In genomic region chr5:15135661-15136060, GRCh38 we compare ENCODE assay signal across 26 cellular contexts.
"Had no signal": no experiment of that assay in that cellular context is flagged by ENCODE, and none has a peak within 500 bp of the region (broad histone marks: within the 10 kb centered on the region; RNA-seq: fewer than 3 reads in every experiment).

No MANE protein-coding gene starts in this region.

- DNase-seq: stimulated activated CD4-positive, alpha-beta T cell treated with anti-CD3 and anti-CD28 coated beads, Interleukin-2, amount 100 ng/mL, for 48 hours; stimulated activated CD4-positive, alpha-beta T cell treated with anti-CD3 and anti-CD28 coated beads, Interleukin-4, amount 100 ng/mL, for 1 hour; stimulated activated CD4-positive, alpha-beta T cell treated with anti-CD3 and anti-CD28 coated beads, Interleukin-4, amount 100 ng/mL, for 24 hours; stimulated activated CD4-positive, alpha-beta T cell treated with anti-CD3 and anti-CD28 coated beads, Interleukin-4, amount 100 ng/mL, for 4 hours; stimulated activated CD8-positive, alpha-beta memory T cell treated with anti-CD3 and anti-CD28 coated beads, Interleukin-4, amount 100 ng/mL, for 48 hours; stimulated activated naive B cell treated with anti-CD40 and anti-IgM and Interleukin-4, amounts not matched to agents 10 μg/mL and 1 μg/mL and 100 μg/mL, for 72 hours; stimulated activated naive CD4-positive, alpha-beta T cell; stimulated activated naive CD8-positive, alpha-beta T cell treated with anti-CD3 and anti-CD28 coated beads, Interleukin-15, amount 100 ng/mL, for 72 hours; stimulated activated naive CD8-positive, alpha-beta T cell treated with anti-CD3 and anti-CD28 coated beads, Interleukin-15, Interleukin-2, amounts not matched to agents 100 U/mL and 50 U/mL, for 24 hours; stomach; substantia nigra; testis; thyroid gland; tibial artery; transverse colon; trophoblast cell; upper lobe of right lung; uterus had no signal

- H3K36me3 ChIP-seq: stomach, suprapubic skin, thoracic aorta, thyroid gland, tibial artery, tibial nerve, transverse colon, upper lobe of left lung, upper lobe of right lung, uterus, vagina had no signal

- FAIRE-seq: urothelium cell line had no signal

- H3K9me3 ChIP-seq: stomach, suprapubic skin, testis, thoracic aorta, thyroid gland, tibial artery, transverse colon, upper lobe of left lung, upper lobe of right lung, uterus, vagina had no signal

- H3K27me3 ChIP-seq: stomach, suprapubic skin, testis, thyroid gland, tibial artery, tibial nerve, transverse colon, upper lobe of left lung, upper lobe of right lung, uterus, vagina had no signal

- H3K27ac ChIP-seq: stomach, suprapubic skin, testis, thoracic aorta, thyroid gland, tibial artery, tibial nerve, transverse colon, upper lobe of left lung, upper lobe of right lung, uterus, vagina had no signal

- H3K4me3 ChIP-seq: stomach, suprapubic skin, testis, thoracic aorta, thyroid gland, tibial artery, tibial nerve, transverse colon, upper lobe of left lung, upper lobe of right lung, uterus, vagina had no signal

- H3K4me1 ChIP-seq: stomach, suprapubic skin, testis, thyroid gland, tibial artery, transverse colon, upper lobe of left lung, upper lobe of right lung, uterus, vagina had no signal

- ATAC-seq: stimulated activated effector memory CD8-positive, alpha-beta T cell treated with anti-CD3 and anti-CD28 coated beads, Interleukin-12 subunit alpha, Interleukin-12 subunit beta, amount 100 ng/mL, for 72 hours; stimulated activated memory B cell treated with anti-CD40 and anti-IgM and Interleukin-4, amounts not matched to agents 10 μg/mL and 1 μg/mL and 100 μg/mL, for 72 hours; stimulated activated naive B cell treated with anti-CD40 and anti-IgM and Interleukin-4, amounts not matched to agents 10 μg/mL and 1 μg/mL and 100 μg/mL, for 72 hours; stimulated activated naive CD8-positive, alpha-beta T cell treated with anti-CD3 and anti-CD28 coated beads, Interleukin-15, amount 100 ng/mL, for 72 hours; stimulated activated naive CD8-positive, alpha-beta T cell treated with anti-CD3 and anti-CD28 coated beads, Interleukin-15, Interleukin-2, amounts not matched to agents 100 U/mL and 50 U/mL, for 24 hours; upper lobe of right lung had no signal
